In genomic region chr16:89581861-89582563, GRCh38 we compare ENCODE assay signal across 10 cellular contexts. TPM values are rescaled to one million over a fixed set of nuclear protein-coding genes. Genes with fewer than 3 reads are reported as not detected.
DNase-seq lines count a peak whose midpoint lies in the region; ATAC-seq and TF ChIP-seq lines count a peak whose summit lies in the region.
"Had no signal": no experiment of that assay in that cellular context is flagged by ENCODE, and none has a peak within 500 bp of the region (broad histone marks: within the 10 kb centered on the region; RNA-seq: fewer than 3 reads in every experiment).

No MANE protein-coding gene starts in this region.

- H3K27ac ChIP-seq in DND-41 (ENCODE audit: low read length) (peak overlapping the region; percentile 9; the same call in 1 of the 2 replicates), Peyer's patch (peak overlapping the region in 3 of 4 donors; percentile 58 to 79 (median 60))

- H3K4me3 ChIP-seq in DND-41 (ENCODE audit: low read depth in 1 of 2, low read length in 2 of 2) (no peak overlapping the region), Peyer's patch (no peak overlapping the region)

- no peaks in the 10 kb centered on the region; the same call in 1 of the 2 replicates for H3K79me2 ChIP-seq in DND-41 (ENCODE audit: insufficient read depth, low read length)

- no peak for TF ChIP-seq CTCF in DND-41 (IDR thresholded peaks at IDR 0.05; ENCODE audit: borderline replicate concordance, extremely low read depth, low read length, poor library complexity, severe bottlenecking)
- no peak for TF ChIP-seq CTCF in Peyer's patch (IDR thresholded peaks at IDR 0.05)

- H3K9me3 ChIP-seq in DND-41 (ENCODE audit: insufficient read depth, low read length, severe bottlenecking) (peaks cover 15% of the 10 kb centered on the region), Peyer's patch (no peaks in the 10 kb centered on the region)

- 0 out of 2 replicates have a peak, but pooled peaks cover 5% of the 10 kb centered on the region for H4K20me1 ChIP-seq in DND-41 (ENCODE audit: insufficient read depth, low read length)

- H3K36me3 ChIP-seq in DND-41 (ENCODE audit: insufficient read depth, low read length): peaks cover 27% of the 10 kb centered on the region
- no peaks in the 10 kb centered on the region for H3K36me3 ChIP-seq in Peyer's patch

- H3K4me1 ChIP-seq in DND-41 (ENCODE audit: insufficient read depth, low read length) (no peaks in the 10 kb centered on the region), Peyer's patch (peaks cover 0 to 16% (median 0%) of the 10 kb centered on the region in 4 donors)

- no peak for ATAC-seq in DND-41 (ENCODE audit: insufficient read depth, low read depth)
- no peak for ATAC-seq in HG03378 (IDR thresholded peaks at IDR 0.05; ENCODE audit: unreplicated experiment)
- ATAC-seq in HG02840 (IDR thresholded peaks at IDR 0.05; ENCODE audit: low FRiP score, unreplicated experiment): no peak

- no peak for DNase-seq in DND-41
- no peak for DNase-seq in Peyer's patch
- DNase-seq in fibroblast of peridontal ligament (ENCODE audit: extremely low read depth): peak; percentile 80
- peak; percentile 66 for DNase-seq in pulmonary artery endothelial cell (ENCODE audit: low read depth, low spot score)
- DNase-seq in cerebellar cortex (ENCODE audit: low spot score): no peak
- no peak for DNase-seq in DMS79 treated with DMSO at 0.1 percent for 48 hours (lab: John Stamatoyannopoulos, UW)
- DNase-seq: GDM1, NCI-H1436 treated with DMSO at 0.1 percent for 48 hours had no signal

- H3K27me3 ChIP-seq in DND-41 (ENCODE audit: insufficient read depth, low read length, poor library complexity) (no peaks in the 10 kb centered on the region), Peyer's patch (no peaks in the 10 kb centered on the region)

- no peak for TF ChIP-seq POLR2A in Peyer's patch (IDR thresholded peaks at IDR 0.05)

- no peak overlapping the region for H2AFZ ChIP-seq in DND-41 (ENCODE audit: low read depth, low read length)

- H3K4me2 ChIP-seq in DND-41 (ENCODE audit: insufficient read depth, low read length): no peak overlapping the region

- no peak overlapping the region for H3K9ac ChIP-seq in DND-41 (ENCODE audit: low read depth, low read length)

RNA-seq across cellular contexts. Expression of gene CPNE7, which starts 6.5 kb away (rescaled TPM):
- total RNA-seq in Peyer's patch (10 to 100 TPM in 3 of 4 donors, 1 to 10 TPM in 1; 7.4 to 48.7 (median 13.5) TPM), pulmonary artery endothelial cell (5.7 and 20.3 TPM in 2 replicates)

RNA-seq across cellular contexts. Expression of gene RPL13, which starts 21.5 kb away (rescaled TPM):
- total RNA-seq in Peyer's patch (1,000 to 10,000 TPM; 1,597 to 3,276 (median 2,603) TPM), pulmonary artery endothelial cell (2,574 and 3,609 TPM in 2 replicates)

RNA-seq across cellular contexts. Expression of gene DPEP1, which starts 31.4 kb away (rescaled TPM):
- total RNA-seq in Peyer's patch (1,000 to 10,000 TPM in 3 of 4 donors, 100 to 1,000 TPM in 1; 272 to 3,324 (median 2,161) TPM), pulmonary artery endothelial cell (0.07 and 0.39 TPM in 2 replicates)

Comparison
In these comparisons a context has a peak if more than half of its experiments do, and no peak if none do; other contexts are left out.
1. DNase-seq: peak in fibroblast of peridontal ligament (single experiment) and pulmonary artery endothelial cell (single experiment); none in DND-41 (single experiment), Peyer's patch (0 of 3), cerebellar cortex (single experiment) and DMS79 treated with DMSO at 0.1 percent for 48 hours (single experiment).
2. RNA of gene DPEP1, which starts 31.4 kb away (total RNA-seq): 272 to 3,324 TPM in Peyer's patch; 0.07 to 0.39 TPM in pulmonary artery endothelial cell; every median in the first group is over 100 times any median in the second.